1 cellular context compared by ENCODE assay signal in genomic region chr2:152874955-152875354, GRCh38.
TF ChIP-seq lines count a peak whose summit lies in the region.

No MANE protein-coding gene starts in this region.

TF ChIP-seq in WTC11, 78 proteins besides CTCF, POLR2A, EP300 and RAD21 (continued from another document):
- TF ChIP-seq ZNF281 (CRISPR knock-in tag; IDR thresholded peaks at IDR 0.05) (no peak), ZNF219 (CRISPR knock-in tag; IDR thresholded peaks at IDR 0.05; ENCODE audit: borderline replicate concordance) (no peak), NR1H2 (CRISPR knock-in tag; IDR thresholded peaks at IDR 0.05) (no peak), ATF6 (CRISPR knock-in tag; IDR thresholded peaks at IDR 0.05) (no peak), MXD4 (CRISPR knock-in tag; IDR thresholded peaks at IDR 0.05; ENCODE audit: borderline replicate concordance) (no peak), FOXP4 (CRISPR knock-in tag; IDR thresholded peaks at IDR 0.05) (no peak)
- TF ChIP-seq, protein P1, sequence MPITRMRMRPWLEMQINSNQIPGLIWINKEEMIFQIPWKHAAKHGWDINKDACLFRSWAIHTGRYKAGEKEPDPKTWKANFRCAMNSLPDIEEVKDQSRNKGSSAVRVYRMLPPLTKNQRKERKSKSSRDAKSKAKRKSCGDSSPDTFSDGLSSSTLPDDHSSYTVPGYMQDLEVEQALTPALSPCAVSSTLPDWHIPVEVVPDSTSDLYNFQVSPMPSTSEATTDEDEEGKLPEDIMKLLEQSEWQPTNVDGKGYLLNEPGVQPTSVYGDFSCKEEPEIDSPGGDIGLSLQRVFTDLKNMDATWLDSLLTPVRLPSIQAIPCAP (CRISPR knock-in tag; IDR thresholded peaks at IDR 0.05): no peak
- TF ChIP-seq, protein P2, sequence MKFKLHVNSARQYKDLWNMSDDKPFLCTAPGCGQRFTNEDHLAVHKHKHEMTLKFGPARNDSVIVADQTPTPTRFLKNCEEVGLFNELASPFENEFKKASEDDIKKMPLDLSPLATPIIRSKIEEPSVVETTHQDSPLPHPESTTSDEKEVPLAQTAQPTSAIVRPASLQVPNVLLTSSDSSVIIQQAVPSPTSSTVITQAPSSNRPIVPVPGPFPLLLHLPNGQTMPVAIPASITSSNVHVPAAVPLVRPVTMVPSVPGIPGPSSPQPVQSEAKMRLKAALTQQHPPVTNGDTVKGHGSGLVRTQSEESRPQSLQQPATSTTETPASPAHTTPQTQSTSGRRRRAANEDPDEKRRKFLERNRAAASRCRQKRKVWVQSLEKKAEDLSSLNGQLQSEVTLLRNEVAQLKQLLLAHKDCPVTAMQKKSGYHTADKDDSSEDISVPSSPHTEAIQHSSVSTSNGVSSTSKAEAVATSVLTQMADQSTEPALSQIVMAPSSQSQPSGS (CRISPR knock-in tag; IDR thresholded peaks at IDR 0.05; ENCODE audit: borderline replicate concordance, low read depth): no peak
- TF ChIP-seq, protein P3, sequence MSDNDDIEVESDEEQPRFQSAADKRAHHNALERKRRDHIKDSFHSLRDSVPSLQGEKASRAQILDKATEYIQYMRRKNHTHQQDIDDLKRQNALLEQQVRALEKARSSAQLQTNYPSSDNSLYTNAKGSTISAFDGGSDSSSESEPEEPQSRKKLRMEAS (CRISPR knock-in tag; IDR thresholded peaks at IDR 0.05): no peak
